In genomic region chr5:123756325-123756664, GRCh38 we compare ENCODE assay signal across 16 cellular contexts.
DNase-seq lines count a peak whose midpoint lies in the region; TF ChIP-seq lines count a peak whose summit lies in the region.
"Had no signal": no experiment of that assay in that cellular context is flagged by ENCODE, and none has a peak within 500 bp of the region (broad histone marks: within the 10 kb centered on the region; RNA-seq: fewer than 3 reads in every experiment).

No MANE protein-coding gene starts in this region.

- H3K27me3 Mint-ChIP-seq in chondrocyte (ENCODE audit: low read depth) = no peaks in the 10 kb centered on the region
- H3K27me3 Mint-ChIP-seq: activated CD4-positive, alpha-beta memory T cell treated with anti-CD3 and anti-CD28 coated beads for 36 hours; activated naive CD8-positive, alpha-beta T cell had no signal

- TF ChIP-seq CTCF in chondrocyte (IDR thresholded peaks at IDR 0.05) = no peak

- H3K36me3 Mint-ChIP-seq in chondrocyte (ENCODE audit: low read depth) = no peaks in the 10 kb centered on the region
- H3K36me3 Mint-ChIP-seq: activated CD4-positive, alpha-beta memory T cell treated with anti-CD3 and anti-CD28 coated beads for 36 hours; activated naive CD8-positive, alpha-beta T cell had no signal

- peaks cover 47% of the 10 kb centered on the region for H3K4me1 Mint-ChIP-seq in chondrocyte (ENCODE audit: low read depth)

- no peak overlapping the region for H3K4me3 Mint-ChIP-seq in chondrocyte (ENCODE audit: unreplicated experiment)
- H3K4me3 Mint-ChIP-seq: activated CD4-positive, alpha-beta memory T cell treated with anti-CD3 and anti-CD28 coated beads for 36 hours; activated naive CD8-positive, alpha-beta T cell; activated T-cell treated with anti-CD3 and anti-CD28 coated beads, Interleukin-2, amount 50 U/mL, for 4 hours; H9 had no signal

- H3K9me3 Mint-ChIP-seq in chondrocyte (ENCODE audit: low read depth) = peaks cover 4% of the 10 kb centered on the region
- H3K9me3 Mint-ChIP-seq: activated CD4-positive, alpha-beta memory T cell treated with anti-CD3 and anti-CD28 coated beads for 36 hours had no signal

- peak; percentile 23 for DNase-seq in DMS 273 (lab: John Stamatoyannopoulos, UW; ENCODE audit: unreplicated experiment)
- DNase-seq in DMS 273 treated with DMSO at 0.1 percent for 48 hours (lab: John Stamatoyannopoulos, UW) = no peak
- no peak for DNase-seq in chondrocyte (ENCODE audit: low spot score)
- DNase-seq in midbrain (lab: John Stamatoyannopoulos, UW) = peak; percentile 8
- DNase-seq in NCI-H1417 (lab: John Stamatoyannopoulos, UW) = no peak
- DNase-seq in middle frontal gyrus (ENCODE audit: extremely low spot score, low spot score) = no peak
- DNase-seq in COLO668 (lab: John Stamatoyannopoulos, UW; ENCODE audit: unreplicated experiment) = no peak
- DNase-seq in hepatic stellate cell (ENCODE audit: low spot score) = no peak
- DNase-seq: activated CD4-positive, alpha-beta memory T cell treated with anti-CD3 and anti-CD28 coated beads for 36 hours; activated T-cell treated with anti-CD3 and anti-CD28 coated beads, Interleukin-2, amount 50 U/mL, for 4 hours; H9; NCI-H1092 treated with DMSO at 0.1 percent for 48 hours; T-helper 1 cell; thyroid gland; WERI-Rb-1 had no signal

- H3K27ac Mint-ChIP-seq in chondrocyte (ENCODE audit: unreplicated experiment) = peak overlapping the region; percentile 80
- H3K27ac Mint-ChIP-seq: activated CD4-positive, alpha-beta memory T cell treated with anti-CD3 and anti-CD28 coated beads for 36 hours; activated naive CD8-positive, alpha-beta T cell; H9 had no signal

Comparison
In these comparisons a context has a peak if more than half of its experiments do, and no peak if none do; other contexts are left out.
1. DNase-seq: peak in DMS 273 (single experiment) and midbrain (single experiment); none in DMS 273 treated with DMSO at 0.1 percent for 48 hours (single experiment), chondrocyte (single experiment), NCI-H1417 (0 of 3), middle frontal gyrus (single experiment), COLO668 (single experiment) and hepatic stellate cell (single experiment).